ENCODE assay signal across 1 cellular context in genomic region chr3:81716870-81717509, GRCh38.
A peak's percentile ranks its signal among the peaks of the same experiment; 100 is the strongest.
TF ChIP-seq lines count a peak whose summit lies in the region.

No MANE protein-coding gene starts in this region.

TF ChIP-seq in HepG2, 621 proteins besides CTCF, POLR2A, EP300 and RAD21 (continued from another document and continues in another):
- TF ChIP-seq SIN3A (IDR thresholded peaks at IDR 0.05; ENCODE audit: borderline replicate concordance, low read depth, low read length): no peak
- TF ChIP-seq ZNF34 (CRISPR knock-in tag; IDR thresholded peaks at IDR 0.05; ENCODE audit: borderline replicate concordance): no peak
- peak; percentile 79 for TF ChIP-seq ZBTB25 (CRISPR knock-in tag; IDR thresholded peaks at IDR 0.05)
- TF ChIP-seq FOXO1 (CRISPR knock-in tag; IDR thresholded peaks at IDR 0.05): peak; percentile 80; the same call in 1 of the 2 replicates
- peak; percentile 90 for TF ChIP-seq ZFP1 (CRISPR knock-in tag; IDR thresholded peaks at IDR 0.05)
- TF ChIP-seq TEAD3 (CRISPR knock-in tag; optimal IDR thresholded peaks at IDR 0.05; ENCODE audit: borderline replicate concordance): peak; percentile 86
- peak; percentile 93 for TF ChIP-seq ZNF317 (CRISPR knock-in tag; IDR thresholded peaks at IDR 0.05)
- TF ChIP-seq PRDM10 (CRISPR knock-in tag; IDR thresholded peaks at IDR 0.05; ENCODE audit: low read depth): peak; percentile 27; the same call in 1 of the 2 replicates
- no peak for TF ChIP-seq ZIK1 (CRISPR knock-in tag; IDR thresholded peaks at IDR 0.05; ENCODE audit: borderline replicate concordance, low read depth)
- TF ChIP-seq PAXIP1 (CRISPR knock-in tag; conservative IDR thresholded peaks at IDR 0.05): peak; percentile 90
- 0 out of 2 replicates have a peak, but pooled peaks have one; percentile 57 for TF ChIP-seq KDM1A (CRISPR knock-in tag; IDR thresholded peaks at IDR 0.05)
- peak; percentile 92; the same call in 1 of the 2 replicates for TF ChIP-seq ZNF292 (CRISPR knock-in tag; IDR thresholded peaks at IDR 0.05; ENCODE audit: borderline replicate concordance, low read depth)
- no peak for TF ChIP-seq UBTF (CRISPR knock-in tag; IDR thresholded peaks at IDR 0.05)
- peak; percentile 98 for TF ChIP-seq SMAD3 (CRISPR knock-in tag; IDR thresholded peaks at IDR 0.05)
- peak; percentile 98 for TF ChIP-seq FOXK1 (CRISPR knock-in tag; IDR thresholded peaks at IDR 0.05; ENCODE audit: borderline replicate concordance, low read depth)
- peak; percentile 80 for TF ChIP-seq DPF2 (CRISPR knock-in tag; IDR thresholded peaks at IDR 0.05; ENCODE audit: borderline replicate concordance, low read depth)
- peak; percentile 89; the same call in 1 of the 2 replicates for TF ChIP-seq NFKBIZ (CRISPR knock-in tag; IDR thresholded peaks at IDR 0.05)
- no peak for TF ChIP-seq THAP9 (CRISPR knock-in tag; IDR thresholded peaks at IDR 0.05; ENCODE audit: borderline replicate concordance)
- no peak for TF ChIP-seq CENPT (CRISPR knock-in tag; IDR thresholded peaks at IDR 0.05; ENCODE audit: low read depth)
- TF ChIP-seq NR2F1 (CRISPR knock-in tag; IDR thresholded peaks at IDR 0.05): peak; percentile 94 to 97
- 0 out of 2 replicates have a peak, but pooled peaks have one; percentile 72 for TF ChIP-seq KDM4B (CRISPR knock-in tag; IDR thresholded peaks at IDR 0.05)
- TF ChIP-seq TBX2 (CRISPR knock-in tag; IDR thresholded peaks at IDR 0.05; ENCODE audit: borderline replicate concordance): peak; percentile 97
- TF ChIP-seq KAT8 (CRISPR knock-in tag; IDR thresholded peaks at IDR 0.05): peak; percentile 85
- TF ChIP-seq ZBTB44 (CRISPR knock-in tag; IDR thresholded peaks at IDR 0.05): no peak
- 0 out of 2 replicates have a peak, but pooled peaks have one; percentile 25 for TF ChIP-seq NAIF1 (CRISPR knock-in tag; IDR thresholded peaks at IDR 0.05; ENCODE audit: borderline replicate concordance)
- peak; percentile 83 for TF ChIP-seq TARDBP (CRISPR knock-in tag; IDR thresholded peaks at IDR 0.05)
- 0 out of 2 replicates have a peak, but pooled peaks have one; percentile 71 for TF ChIP-seq ZMAT3 (CRISPR knock-in tag; conservative IDR thresholded peaks at IDR 0.05)
- peak; percentile 47; the same call in 1 of the 2 replicates for TF ChIP-seq ZNF574 (CRISPR knock-in tag; IDR thresholded peaks at IDR 0.05)
- TF ChIP-seq SSRP1 (CRISPR knock-in tag; IDR thresholded peaks at IDR 0.05): peak; percentile 82; the same call in 1 of the 2 replicates
- TF ChIP-seq ZFYVE20 (CRISPR knock-in tag; IDR thresholded peaks at IDR 0.05; ENCODE audit: borderline replicate concordance, low read depth): no peak
- peak; percentile 94 for TF ChIP-seq SKIL (CRISPR knock-in tag; IDR thresholded peaks at IDR 0.05; ENCODE audit: borderline replicate concordance)
- TF ChIP-seq LCORL (IDR thresholded peaks at IDR 0.05): no peak
- TF ChIP-seq LCORL (CRISPR knock-in tag; IDR thresholded peaks at IDR 0.05): peak; percentile 77
- no peak for TF ChIP-seq ZNF883 (CRISPR knock-in tag; IDR thresholded peaks at IDR 0.05; ENCODE audit: not compliant biosample characterization)
- TF ChIP-seq ZFP36 (IDR thresholded peaks at IDR 0.05; ENCODE audit: borderline replicate concordance, low read depth, low read length, partially characterized antibody): no peak
- 0 out of 2 replicates have a peak, but pooled peaks have one; percentile 54 for TF ChIP-seq ZBTB20 (CRISPR knock-in tag; IDR thresholded peaks at IDR 0.05; ENCODE audit: borderline replicate concordance, low read depth)
- peak; percentile 94 for TF ChIP-seq NCOA2 (CRISPR knock-in tag; IDR thresholded peaks at IDR 0.05)
